ENCODE assay signal across 28 cellular contexts in genomic region chr6:129263117-129263516, GRCh38.
"Had no signal": no experiment of that assay in that cellular context is flagged by ENCODE, and none has a peak within 500 bp of the region (broad histone marks: within the 10 kb centered on the region; RNA-seq: fewer than 3 reads in every experiment).

No MANE protein-coding gene starts in this region.

- H3K4me1 ChIP-seq: body of pancreas, tibial artery had no signal

- ATAC-seq: activated CD4-positive, CD25-positive, alpha-beta regulatory T cell treated with anti-CD3 and anti-CD28 coated beads, Interleukin-2, amount 50 U/mL, for 24 hours; body of pancreas; esophagus mucosa; mucosa of descending colon; sciatic nerve; stimulated activated effector memory CD8-positive, alpha-beta T cell treated with anti-CD3 and anti-CD28 coated beads, Interleukin-12 subunit alpha, Interleukin-12 subunit beta, amount 100 ng/mL, for 72 hours; T-helper 17 cell had no signal

- H3K27me3 ChIP-seq: body of pancreas, cardiac muscle cell, neutrophil, tibial artery had no signal

- DNase-seq: activated CD4-positive, alpha-beta T cell treated with anti-CD3 and anti-CD28 coated beads for 48 hours; activated CD4-positive, alpha-beta T cell treated with anti-CD3 and anti-CD28 coated beads, Interleukin-2, amount 50 U/mL, for 48 hours; activated CD8-positive, alpha-beta memory T cell treated with anti-CD3 and anti-CD28 coated beads for 24 hours; activated effector memory CD4-positive, alpha-beta T cell treated with Interleukin-2 at 50 U/mL for 16 hours; activated naive CD4-positive, alpha-beta T cell treated with Interleukin-2 at 50 U/mL for 16 hours; aorta; body of pancreas; endodermal cell; foreskin fibroblast; head of caudate nucleus; hippocampal formation; mesendoderm; mucosa of descending colon; nephron progenitor cell; stimulated activated CD4-positive, alpha-beta T cell treated with anti-CD3 and anti-CD28 coated beads, Interleukin-12 subunit alpha, Interleukin-12 subunit beta, amount 100 ng/mL, for 4 hours; stimulated activated CD4-positive, alpha-beta T cell treated with anti-CD3 and anti-CD28 coated beads, Interleukin-4, amount 100 ng/mL, for 24 hours; T-helper 17 cell; T1000; tibial artery; WERI-Rb-1 had no signal

- H3K4me3 ChIP-seq: body of pancreas, cardiac muscle cell, lung, mucosa of descending colon, skin epidermis, tibial artery had no signal

- H3K36me3 ChIP-seq: cardiac muscle cell, neutrophil, WERI-Rb-1 had no signal

- H3K9me3 ChIP-seq: body of pancreas, mucosa of descending colon, neutrophil, tibial artery had no signal

- H3K27ac ChIP-seq: body of pancreas, cardiac muscle cell, neutrophil, skin epidermis, tibial artery, WERI-Rb-1 had no signal
